In the genomic region with DNA sequence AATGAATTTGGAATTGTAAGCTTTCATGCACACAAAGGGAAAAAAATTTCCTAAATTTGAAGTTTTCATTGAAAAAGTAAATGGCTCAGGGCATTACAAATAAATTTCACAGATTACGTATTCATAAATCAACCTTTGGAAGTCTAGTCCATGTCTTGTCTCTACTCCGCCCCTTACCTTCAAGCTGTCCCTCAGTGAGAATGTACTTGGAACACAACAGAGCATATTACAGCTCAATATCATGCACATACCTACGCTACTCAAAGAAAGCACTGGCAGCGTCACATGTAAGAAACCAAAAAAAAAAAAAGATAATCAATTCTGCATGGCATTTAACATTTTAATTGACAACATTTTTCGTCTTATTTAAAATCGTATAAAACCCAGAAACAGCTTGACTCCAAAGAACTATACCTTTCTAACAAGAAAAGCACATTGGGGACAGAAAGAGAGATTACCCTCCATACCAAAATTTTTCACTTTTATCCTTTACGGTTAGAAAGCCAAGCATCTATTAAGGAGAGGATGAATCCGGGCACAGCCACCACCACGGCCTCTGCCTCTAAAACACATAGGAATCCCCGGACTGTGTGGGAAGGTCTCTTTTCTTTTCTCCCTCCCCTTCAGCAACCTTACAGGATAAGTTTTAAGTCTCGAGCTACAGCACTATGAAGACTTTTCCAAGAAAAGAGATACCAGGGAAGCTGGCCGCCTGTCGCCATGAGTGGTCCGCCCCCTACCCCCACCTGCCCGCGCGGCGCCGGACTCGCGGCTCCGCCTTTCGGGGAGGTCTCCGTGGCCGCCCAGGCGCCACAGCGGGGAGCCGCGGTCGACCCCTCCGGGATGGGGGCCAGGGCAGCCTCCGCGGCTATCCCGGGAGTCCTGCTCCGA, we compare ENCODE assay signal across 8 cellular contexts. TPM values are rescaled to one million over a fixed set of nuclear protein-coding genes. Genes with fewer than 3 reads are reported as not detected.
DNase-seq lines count a peak whose midpoint lies in the region; ATAC-seq and TF ChIP-seq lines count a peak whose summit lies in the region.

No MANE protein-coding gene starts in this region.

- ATAC-seq in GM18517 (IDR thresholded peaks at IDR 0.05; ENCODE audit: unreplicated experiment) (peak; percentile 34), HG02970 (IDR thresholded peaks at IDR 0.05; ENCODE audit: low FRiP score, unreplicated experiment) (peak; percentile 55), left lobe of liver (peak; percentile 57), thoracic aorta (ENCODE audit: insufficient number of reproducible peaks, low FRiP score, low read depth) (no peak)

- no peaks in the 10 kb centered on the region for H3K27me3 ChIP-seq in thoracic aorta (replicated peaks; ENCODE audit: insufficient read depth)

- H3K36me3 ChIP-seq in thoracic aorta = no peaks in the 10 kb centered on the region

- H3K4me3 ChIP-seq in cardiac fibroblast (replicated peaks in 1 of 2; ENCODE audit: low read depth in 2 of 2, low read length in 2 of 2) (peak overlapping the region; percentile 85 to 91), thoracic aorta (peak overlapping the region; percentile 79)

- H3K27ac ChIP-seq in 22Rv1 = peak overlapping the region; percentile 72
- peak overlapping the region; percentile 77 to 87 for H3K27ac ChIP-seq in thoracic aorta

- H3K9me3 ChIP-seq in thoracic aorta = no peaks in the 10 kb centered on the region

- TF ChIP-seq CTCF in 22Rv1 (IDR thresholded peaks at IDR 0.05) (no peak), cardiac fibroblast (IDR thresholded peaks at IDR 0.05; ENCODE audit: low read depth, low read length) (no peak), thoracic aorta (IDR thresholded peaks at IDR 0.05) (no peak)

- DNase-seq in NOMO-1 treated with dmso at 0.1 percent for 144 hours (lab: John Stamatoyannopoulos, UW; ENCODE audit: unreplicated experiment) = peak; percentile 73
- DNase-seq in cardiac fibroblast (ENCODE audit: low read depth in 2 of 2) = peak; percentile 46 to 54
- DNase-seq in left lobe of liver (ENCODE audit: low spot score) = no peak
- DNase-seq in thoracic aorta (ENCODE audit: low spot score) = no peak
- no peak for DNase-seq in stimulated activated CD4-positive, alpha-beta T cell treated with anti-CD3 and anti-CD28 coated beads, Interleukin-4, amount 100 ng/mL, for 24 hours

- peaks cover 10 to 25% of the 10 kb centered on the region in 2 donors for H3K4me1 ChIP-seq in thoracic aorta (ENCODE audit: control insufficient read depth in 1 of 2, low read depth in 2 of 2)

RNA-seq across cellular contexts. Expression of gene JMJD1C, which starts 1.1 kb away (rescaled TPM):
- total RNA-seq in left lobe of liver (32.0 TPM), thoracic aorta (100 to 1,000 TPM in 1 of 2 donors, 10 to 100 TPM in 1; 95.2 to 215 TPM)

RNA-seq across cellular contexts. Expression of gene REEP3, which starts 56.6 kb away (rescaled TPM):
- total RNA-seq in left lobe of liver (23.7 TPM), thoracic aorta (10 to 100 TPM; 75.0 to 91.6 TPM)

Comparison
In these comparisons a context has a peak if more than half of its experiments do, and no peak if none do; other contexts are left out.
1. DNase-seq: peak in NOMO-1 treated with dmso at 0.1 percent for 144 hours (single experiment) and cardiac fibroblast (2 of 2); none in left lobe of liver (single experiment), thoracic aorta (single experiment) and stimulated activated CD4-positive, alpha-beta T cell treated with anti-CD3 and anti-CD28 coated beads, Interleukin-4, amount 100 ng/mL, for 24 hours (single experiment).